9 cellular contexts compared by ENCODE assay signal in the genomic region with DNA sequence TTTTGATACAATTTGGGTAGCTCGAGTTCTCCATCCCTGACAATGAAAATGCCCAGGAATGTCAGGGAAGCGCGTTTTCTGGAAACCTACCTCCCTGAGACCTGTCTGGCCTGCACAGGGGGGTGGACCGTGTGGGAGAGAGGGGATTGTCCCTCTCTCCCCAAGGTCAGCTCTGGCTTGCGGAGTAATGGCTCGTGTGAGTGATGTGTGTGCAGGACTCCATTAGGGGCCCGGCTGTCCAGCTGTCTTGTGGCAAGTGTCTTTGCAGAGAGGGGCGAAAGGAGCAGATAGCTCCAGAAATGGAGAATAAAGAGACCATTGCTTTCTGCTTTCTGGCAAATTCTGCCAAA.
DNase-seq lines count a peak whose midpoint lies in the region; ATAC-seq and TF ChIP-seq lines count a peak whose summit lies in the region.
"Had no signal": no experiment of that assay in that cellular context is flagged by ENCODE, and none has a peak within 500 bp of the region (broad histone marks: within the 10 kb centered on the region; RNA-seq: fewer than 3 reads in every experiment).

No MANE protein-coding gene starts in this region.

- POLR2A ChIA-PET in CD4-positive, alpha-beta T cell (lab: Charles Lee): interaction anchor here (1.3 kb wide), 1 partner anchor 215 kb away, joined by 3 read pairs; a partner anchor contains a TSS

- no peak for TF ChIP-seq CTCF in CD4-positive, alpha-beta T cell (IDR thresholded peaks at IDR 0.05)
- TF ChIP-seq CTCF in NB4 (IDR thresholded peaks at IDR 0.05; ENCODE audit: low read depth, low read length) (no peak), osteocyte (IDR thresholded peaks at IDR 0.05) (no peak)

- no peak overlapping the region for H3K4me3 Mint-ChIP-seq in CD4-positive, alpha-beta T cell
- H3K4me3 Mint-ChIP-seq in osteocyte (ENCODE audit: unreplicated experiment): no peak overlapping the region

- H3K4me1 Mint-ChIP-seq in CD4-positive, alpha-beta T cell (ENCODE audit: low read depth): peaks cover 53% of the 10 kb centered on the region
- peaks cover 56% of the 10 kb centered on the region for H3K4me1 Mint-ChIP-seq in osteocyte (ENCODE audit: unreplicated experiment)

- peaks cover 4% of the 10 kb centered on the region for H3K36me3 Mint-ChIP-seq in CD4-positive, alpha-beta T cell (ENCODE audit: low read depth)
- H3K36me3 Mint-ChIP-seq in osteocyte (ENCODE audit: unreplicated experiment): no peaks in the 10 kb centered on the region

- intact Hi-C loops in CD4-positive, alpha-beta T cell (cut with DNase I, micrococcal nuclease): no loop called here

- no peaks in the 10 kb centered on the region for H3K27me3 ChIP-seq in CD4-positive, alpha-beta T cell (ENCODE audit: control insufficient read depth, insufficient read depth, low read length)

- H3K27ac Mint-ChIP-seq in CD4-positive, alpha-beta T cell: peak overlapping the region; percentile 84
- H3K27ac Mint-ChIP-seq in osteocyte (ENCODE audit: unreplicated experiment): peak overlapping the region; percentile 87

- no peaks in the 10 kb centered on the region for H3K27me3 Mint-ChIP-seq in CD4-positive, alpha-beta T cell
- no peaks in the 10 kb centered on the region for H3K27me3 Mint-ChIP-seq in osteocyte (ENCODE audit: unreplicated experiment)

- DNase-seq in CD4-positive, alpha-beta T cell: no peak
- DNase-seq in NB4 (ENCODE audit: low read depth): peak; percentile 50
- DNase-seq in osteocyte (ENCODE audit: extremely low spot score, unreplicated experiment): no peak
- DNase-seq in cerebellar cortex (ENCODE audit: low spot score): no peak
- DNase-seq in activated effector memory CD4-positive, alpha-beta T cell treated with Interleukin-2 at 50 U/mL for 16 hours: no peak
- DNase-seq: NCI-H146 had no signal

- ATAC-seq in CD4-positive, alpha-beta T cell (ENCODE audit: poor library complexity): no peak
- ATAC-seq in GM18517 (IDR thresholded peaks at IDR 0.05; ENCODE audit: unreplicated experiment): no peak
- no peak for ATAC-seq in GM21619 (IDR thresholded peaks at IDR 0.05; ENCODE audit: unreplicated experiment)

- H3K9me3 Mint-ChIP-seq in CD4-positive, alpha-beta T cell: no peaks in the 10 kb centered on the region
- H3K9me3 Mint-ChIP-seq in osteocyte (ENCODE audit: unreplicated experiment): no peaks in the 10 kb centered on the region

- no peaks in the 10 kb centered on the region for H3K9me3 ChIP-seq in CD4-positive, alpha-beta T cell (ENCODE audit: control insufficient read depth, low read length)

- CTCF ChIA-PET in CD4-positive, alpha-beta T cell (lab: Charles Lee): interaction anchor here (1.3 to 1.4 kb wide), 2 partner anchors 23 to 290 kb away, joined by 3 to 5 read pairs; no protein-coding TSS in a partner anchor

- no peak for TF ChIP-seq POLR2A in NB4 (IDR thresholded peaks at IDR 0.05; ENCODE audit: extremely low read depth, insufficient read length)

- no peak overlapping the region for H3K27ac ChIP-seq in CD4-positive, alpha-beta T cell (ENCODE audit: low read depth, low read length)
- peak overlapping the region; percentile 23 for H3K27ac ChIP-seq in cingulate gyrus (ENCODE audit: low read depth, low read length)

- H3K4me3 ChIP-seq in NB4 (ENCODE audit: low read depth, low read length): no peak overlapping the region
